20 cellular contexts compared by ENCODE assay signal in genomic region chr7:70849580-70850235, GRCh38.
"Had no signal": no experiment of that assay in that cellular context is flagged by ENCODE, and none has a peak within 500 bp of the region (broad histone marks: within the 10 kb centered on the region; RNA-seq: fewer than 3 reads in every experiment).

No MANE protein-coding gene starts in this region.

- H3K4me3 Mint-ChIP-seq: activated CD4-positive, alpha-beta memory T cell treated with anti-CD3 and anti-CD28 coated beads, Interleukin-2, amount 10 ng/mL, durations not matched to agents 7 days and 5 days; activated T-cell treated with anti-CD3 and anti-CD28 coated beads, Interleukin-2, amount 50 U/mL, for 24 hours; mesothelial cell of epicardium; natural killer cell treated with Interleukin-12 subunit alpha and Interleukin-12 subunit beta and Interleukin-15 and Interleukin-18, amount 100 ng/mL, for 72 hours; T-helper 2 cell treated with Interferon-gamma antibody and Interleukin-4, amounts not matched to agents 5 μg/mL and 100 μg/mL, for 36 hours had no signal

- H3K4me3 ChIP-seq: esophagus muscularis mucosa, lung, tibial nerve, vagina had no signal

- H3K27ac Mint-ChIP-seq: activated CD4-positive, alpha-beta memory T cell treated with anti-CD3 and anti-CD28 coated beads, Interleukin-2, amount 10 ng/mL, durations not matched to agents 7 days and 5 days; activated T-cell treated with anti-CD3 and anti-CD28 coated beads, Interleukin-2, amount 50 U/mL, for 24 hours; mesothelial cell of epicardium; natural killer cell treated with Interleukin-12 subunit alpha and Interleukin-12 subunit beta and Interleukin-15 and Interleukin-18, amount 100 ng/mL, for 72 hours; T-helper 2 cell treated with Interferon-gamma antibody and Interleukin-4, amounts not matched to agents 5 μg/mL and 100 μg/mL, for 36 hours had no signal

- FAIRE-seq: endothelial cell of umbilical vein, keratinocyte had no signal

- ATAC-seq: natural killer cell treated with Interleukin-12 subunit alpha and Interleukin-12 subunit beta and Interleukin-15 and Interleukin-18, amount 100 ng/mL, for 72 hours had no signal

- H3K27me3 Mint-ChIP-seq: activated CD4-positive, alpha-beta memory T cell treated with anti-CD3 and anti-CD28 coated beads, Interleukin-2, amount 10 ng/mL, durations not matched to agents 7 days and 5 days; activated T-cell treated with anti-CD3 and anti-CD28 coated beads, Interleukin-2, amount 50 U/mL, for 24 hours had no signal

- H3K4me1 ChIP-seq: esophagus muscularis mucosa, tibial nerve, vagina had no signal

- H3K9me3 ChIP-seq: vagina had no signal

- DNase-seq: activated CD4-positive, alpha-beta memory T cell treated with anti-CD3 and anti-CD28 coated beads, Interleukin-2, amount 10 ng/mL, durations not matched to agents 7 days and 5 days; activated CD4-positive, alpha-beta T cell treated with anti-CD3 and anti-CD28 coated beads for 48 hours; activated CD4-positive, CD25-positive, alpha-beta regulatory T cell; activated effector memory CD4-positive, alpha-beta T cell treated with anti-CD3 and anti-CD28 coated beads, Interleukin-2, amount 50 U/mL, for 16 hours; activated naive CD4-positive, alpha-beta T cell treated with anti-CD3 and anti-CD28 coated beads, Interleukin-2, amount 50 U/mL, for 16 hours; activated T-cell treated with anti-CD3 and anti-CD28 coated beads, Interleukin-2, amount 50 U/mL, for 24 hours; effector CD8-positive, alpha-beta T cell; nucleus accumbens; stimulated activated CD8-positive, alpha-beta memory T cell treated with anti-CD3 and anti-CD28 coated beads, Interleukin-4, amount 100 ng/mL, for 48 hours; stimulated activated naive CD4-positive, alpha-beta T cell; substantia nigra had no signal

- H3K27me3 ChIP-seq: esophagus muscularis mucosa, tibial nerve, vagina had no signal

- H3K36me3 Mint-ChIP-seq: mesothelial cell of epicardium had no signal

- H3K36me3 ChIP-seq: esophagus muscularis mucosa, tibial nerve, vagina had no signal

- H3K4me1 Mint-ChIP-seq: activated CD4-positive, alpha-beta memory T cell treated with anti-CD3 and anti-CD28 coated beads, Interleukin-2, amount 10 ng/mL, durations not matched to agents 7 days and 5 days; mesothelial cell of epicardium had no signal

- H3K27ac ChIP-seq: esophagus muscularis mucosa, tibial nerve, vagina had no signal
